In the genomic region with DNA sequence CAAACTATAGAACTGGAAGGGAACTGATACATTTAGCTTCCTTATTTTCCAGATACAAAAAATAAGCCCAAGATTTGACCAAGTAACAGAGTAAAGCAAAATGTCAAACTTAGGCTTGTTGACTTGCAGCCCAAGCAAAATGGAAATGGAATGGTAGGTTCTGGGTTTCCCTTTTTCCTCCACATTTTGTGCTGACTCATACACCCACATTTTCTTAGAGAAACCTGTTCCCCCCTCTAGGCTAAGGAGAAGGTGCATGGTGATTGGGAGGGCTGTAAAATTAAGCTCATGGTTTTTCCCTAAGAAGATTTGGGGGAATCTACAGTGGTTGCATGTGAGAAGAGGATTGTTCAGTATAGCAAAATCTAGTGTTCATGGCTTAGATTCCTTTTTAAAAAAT, we compare ENCODE assay signal across 19 cellular contexts.
DNase-seq lines count a peak whose midpoint lies in the region; ATAC-seq, FAIRE-seq and TF ChIP-seq lines count a peak whose summit lies in the region.
"Had no signal": no experiment of that assay in that cellular context is flagged by ENCODE, and none has a peak within 500 bp of the region (broad histone marks: within the 10 kb centered on the region; RNA-seq: fewer than 3 reads in every experiment).

No MANE protein-coding gene starts in this region.

- TF ChIP-seq EP300 in HepG2 (IDR thresholded peaks at IDR 0.05; ENCODE audit: low read depth in 2 of 2, low read length in 2 of 2) (no peak), HepG2 (CRISPR knock-in tag; IDR thresholded peaks at IDR 0.05; ENCODE audit: borderline replicate concordance) (no peak)

- H3K27ac ChIP-seq in HepG2 (ENCODE audit: extremely low read length, insufficient read depth, low read length) (no peak overlapping the region), right lobe of liver (no peak overlapping the region), astrocyte (ENCODE audit: low read depth, low read length) (no peak overlapping the region), epithelial cell of prostate (peak overlapping the region; percentile 76)
- H3K27ac ChIP-seq: 22Rv1, SJCRH30 had no signal

- DNase-seq in HepG2 (ENCODE audit: low spot score) (no peak), right lobe of liver (no peak), astrocyte (ENCODE audit: low read depth) (no peak), epithelial cell of prostate (ENCODE audit: low read depth, low spot score) (no peak), frontal cortex (ENCODE audit: low spot score in 2 of 2) (no peak), type B pancreatic cell (ENCODE audit: extremely low spot score, unreplicated experiment) (no peak)
- DNase-seq in activated T-helper 2 cell treated with anti-CD3 and anti-CD28 coated beads, Interferon-gamma antibody, Interleukin-2, Interleukin-4, amounts not matched to agents 10 μg/mL and 5 μg/mL and 100 μg/mL, durations not matched to agents 14 hours and 24 hours and 36 hours (ENCODE audit: low spot score) = no peak
- DNase-seq: CD4-positive, alpha-beta memory T cell; GF-D8; NCI-H1105 treated with DMSO at 0.1 percent for 48 hours; NCI-H1694; NCI-H2081 treated with DMSO at 0.1 percent for 48 hours; NCI-H446 treated with DMSO at 0.1 percent for 48 hours; NCI-H748 treated with DMSO at 0.1 percent for 48 hours; SJCRH30 had no signal

- no peak for TF ChIP-seq RAD21 in HepG2 (CRISPR knock-in tag; IDR thresholded peaks at IDR 0.05)

- H3K4me1 Mint-ChIP-seq in astrocyte (ENCODE audit: low read depth, unreplicated experiment) = no peaks in the 10 kb centered on the region
- no peaks in the 10 kb centered on the region for H3K4me1 Mint-ChIP-seq in activated T-helper 2 cell treated with anti-CD3 and anti-CD28 coated beads, Interferon-gamma antibody, Interleukin-2, Interleukin-4, amounts not matched to agents 10 μg/mL and 5 μg/mL and 100 μg/mL, durations not matched to agents 14 hours and 24 hours and 36 hours (ENCODE audit: low read depth)
- no peaks in the 10 kb centered on the region for H3K4me1 Mint-ChIP-seq in type B pancreatic cell (ENCODE audit: unreplicated experiment)
- H3K4me1 Mint-ChIP-seq: CD4-positive, alpha-beta memory T cell had no signal

- H3K27ac Mint-ChIP-seq in astrocyte (ENCODE audit: unreplicated experiment) = no peak overlapping the region
- H3K27ac Mint-ChIP-seq in activated T-helper 2 cell treated with anti-CD3 and anti-CD28 coated beads, Interferon-gamma antibody, Interleukin-2, Interleukin-4, amounts not matched to agents 10 μg/mL and 5 μg/mL and 100 μg/mL, durations not matched to agents 14 hours and 24 hours and 36 hours = no peak overlapping the region
- no peak overlapping the region for H3K27ac Mint-ChIP-seq in type B pancreatic cell
- H3K27ac Mint-ChIP-seq: CD4-positive, alpha-beta memory T cell had no signal

- POLR2A ChIA-PET in HepG2 (lab: Yijun Ruan, JAX) = no interaction called here

- H3K27me3 Mint-ChIP-seq in astrocyte (ENCODE audit: low read depth, unreplicated experiment) (no peaks in the 10 kb centered on the region), type B pancreatic cell (no peaks in the 10 kb centered on the region)
- peaks cover 5% of the 10 kb centered on the region for H3K27me3 Mint-ChIP-seq in activated T-helper 2 cell treated with anti-CD3 and anti-CD28 coated beads, Interferon-gamma antibody, Interleukin-2, Interleukin-4, amounts not matched to agents 10 μg/mL and 5 μg/mL and 100 μg/mL, durations not matched to agents 14 hours and 24 hours and 36 hours (ENCODE audit: low read depth)

- TF ChIP-seq CTCF in HepG2 (CRISPR knock-in tag; IDR thresholded peaks at IDR 0.05) = no peak
- no peak for TF ChIP-seq CTCF in right lobe of liver (IDR thresholded peaks at IDR 0.05)
- no peak for TF ChIP-seq CTCF in astrocyte (IDR thresholded peaks at IDR 0.05; ENCODE audit: insufficient read depth, low read depth, low read length)
- TF ChIP-seq CTCF in type B pancreatic cell (conservative IDR thresholded peaks at IDR 0.05) = no peak

- H3K4me2 ChIP-seq in HepG2 (ENCODE audit: low read depth, low read length) (no peak overlapping the region), astrocyte (ENCODE audit: low read length) (no peak overlapping the region)

- H3K9me3 Mint-ChIP-seq in astrocyte (ENCODE audit: unreplicated experiment) = no peaks in the 10 kb centered on the region
- no peaks in the 10 kb centered on the region for H3K9me3 Mint-ChIP-seq in activated T-helper 2 cell treated with anti-CD3 and anti-CD28 coated beads, Interferon-gamma antibody, Interleukin-2, Interleukin-4, amounts not matched to agents 10 μg/mL and 5 μg/mL and 100 μg/mL, durations not matched to agents 14 hours and 24 hours and 36 hours
- H3K9me3 Mint-ChIP-seq in type B pancreatic cell = peaks cover 9% of the 10 kb centered on the region

- H3K4me3 Mint-ChIP-seq in astrocyte (ENCODE audit: unreplicated experiment) = no peak overlapping the region
- no peak overlapping the region for H3K4me3 Mint-ChIP-seq in activated T-helper 2 cell treated with anti-CD3 and anti-CD28 coated beads, Interferon-gamma antibody, Interleukin-2, Interleukin-4, amounts not matched to agents 10 μg/mL and 5 μg/mL and 100 μg/mL, durations not matched to agents 14 hours and 24 hours and 36 hours (ENCODE audit: low read depth)
- no peak overlapping the region for H3K4me3 Mint-ChIP-seq in type B pancreatic cell
- H3K4me3 Mint-ChIP-seq: CD4-positive, alpha-beta memory T cell had no signal

- H3K9ac ChIP-seq in HepG2 (ENCODE audit: insufficient read depth, low read depth, low read length) (no peak overlapping the region), astrocyte (ENCODE audit: low read length) (no peak overlapping the region)

- no peak overlapping the region for H3K4me3 ChIP-seq in HepG2 (replicated peaks in 1 of 3; ENCODE audit: insufficient read depth in 1 of 3, low read depth in 2 of 3, low read length in 3 of 3)
- H3K4me3 ChIP-seq in right lobe of liver = no peak overlapping the region
- H3K4me3 ChIP-seq in astrocyte (ENCODE audit: insufficient read depth, low read depth, low read length) = no peak overlapping the region
- H3K4me3 ChIP-seq: GM12878, HAP-1, SJCRH30 had no signal

- no peak for ATAC-seq in HepG2
- no peak for ATAC-seq in right lobe of liver
- ATAC-seq in HG03439 (IDR thresholded peaks at IDR 0.05; ENCODE audit: unreplicated experiment) = no peak
- ATAC-seq: GM12878 had no signal

- no peak for FAIRE-seq in HepG2 (lab: Jason Lieb, UNC)
- FAIRE-seq in astrocyte (lab: Jason Lieb, UNC) = peak; percentile 60
- no peak for FAIRE-seq in frontal cortex (lab: Jason Lieb, UNC)
- FAIRE-seq: GM12878 had no signal

- H3K9me3 ChIP-seq in HepG2 (ENCODE audit: low read length) = no peaks in the 10 kb centered on the region
- H3K9me3 ChIP-seq in right lobe of liver = no peaks in the 10 kb centered on the region
- no peaks in the 10 kb centered on the region for H3K9me3 ChIP-seq in astrocyte (ENCODE audit: insufficient read depth, low read depth, low read length)
- H3K9me3 ChIP-seq: HAP-1, SJCRH30 had no signal

- no peaks in the 10 kb centered on the region for H3K27me3 ChIP-seq in HepG2 (ENCODE audit: control insufficient read depth in 1 of 2, insufficient read depth in 2 of 2, low read length in 2 of 2)
- no peaks in the 10 kb centered on the region for H3K27me3 ChIP-seq in right lobe of liver
- no peaks in the 10 kb centered on the region for H3K27me3 ChIP-seq in astrocyte (ENCODE audit: insufficient read depth, low read length)
- H3K27me3 ChIP-seq: SJCRH30 had no signal

- H2AFZ ChIP-seq in HepG2 (ENCODE audit: low read length) = no peak overlapping the region
- H2AFZ ChIP-seq in astrocyte (ENCODE audit: low read depth, low read length) = no peak overlapping the region

- H3K36me3 Mint-ChIP-seq in astrocyte (ENCODE audit: low read depth, unreplicated experiment) = no peaks in the 10 kb centered on the region
- no peaks in the 10 kb centered on the region for H3K36me3 Mint-ChIP-seq in activated T-helper 2 cell treated with anti-CD3 and anti-CD28 coated beads, Interferon-gamma antibody, Interleukin-2, Interleukin-4, amounts not matched to agents 10 μg/mL and 5 μg/mL and 100 μg/mL, durations not matched to agents 14 hours and 24 hours and 36 hours (ENCODE audit: low read depth)
- no peaks in the 10 kb centered on the region for H3K36me3 Mint-ChIP-seq in type B pancreatic cell
- H3K36me3 Mint-ChIP-seq: CD4-positive, alpha-beta memory T cell had no signal

- TF ChIP-seq POLR2A in HepG2 (IDR thresholded peaks at IDR 0.05; ENCODE audit: insufficient read depth in 1 of 2, low read depth in 2 of 2, low read length in 2 of 2) (no peak), right lobe of liver (IDR thresholded peaks at IDR 0.05) (no peak)

- in situ Hi-C loops in HepG2 (cut with HindIII; ENCODE audit: extremely low pct_ligation_motif_present, low pct_unique_long_range_greater_than_20kb) = no loop called here

- H3K36me3 ChIP-seq in HepG2 (replicated peaks in 1 of 2; ENCODE audit: control insufficient read depth in 1 of 2, insufficient read depth in 2 of 2, low read length in 2 of 2) (no peaks in the 10 kb centered on the region), right lobe of liver (no peaks in the 10 kb centered on the region), astrocyte (ENCODE audit: insufficient read depth, low read length) (no peaks in the 10 kb centered on the region)
- H3K36me3 ChIP-seq: HAP-1, SJCRH30 had no signal

- H3K79me2 ChIP-seq in HepG2 (ENCODE audit: insufficient read depth, low read length) (no peaks in the 10 kb centered on the region), astrocyte (ENCODE audit: insufficient read depth, low read length) (no peaks in the 10 kb centered on the region)

- no TSS peak for BruUV-seq in HepG2 (replicated peaks; lab: Mats Ljungman, UMichigan)

- H4K20me1 ChIP-seq in HepG2 (ENCODE audit: insufficient read depth, low read length) = no peaks in the 10 kb centered on the region
- H4K20me1 ChIP-seq in astrocyte (ENCODE audit: insufficient read depth, low read length) = no peaks in the 10 kb centered on the region

- intact Hi-C loops in HepG2 (cut with micrococcal nuclease; ENCODE audit: unreplicated experiment) = no loop called here
- intact Hi-C loops in right lobe of liver (cut with DNase I) = no loop called here
- intact Hi-C loops in activated T-helper 2 cell treated with anti-CD3 and anti-CD28 coated beads, Interferon-gamma antibody, Interleukin-2, Interleukin-4, amounts not matched to agents 10 μg/mL and 5 μg/mL and 100 μg/mL, durations not matched to agents 14 hours and 24 hours and 36 hours (cut with micrococcal nuclease) = no loop called here

- H3K4me1 ChIP-seq in HepG2 (ENCODE audit: insufficient read depth, low read length) = no peaks in the 10 kb centered on the region
- no peaks in the 10 kb centered on the region for H3K4me1 ChIP-seq in right lobe of liver
- no peaks in the 10 kb centered on the region for H3K4me1 ChIP-seq in astrocyte (ENCODE audit: insufficient read depth, low read length)
- H3K4me1 ChIP-seq: HAP-1, SJCRH30 had no signal

- CTCF ChIA-PET in HepG2 (lab: Yijun Ruan, JAX; ENCODE audit: low intra/inter-chr PET ratio, low total read pairs) = no interaction called here

TF ChIP-seq in HepG2, 621 proteins besides CTCF, POLR2A, EP300 and RAD21:
- TF ChIP-seq STAG1 (CRISPR knock-in tag; IDR thresholded peaks at IDR 0.05) = no peak
- peak in 1 of 2 experiments; percentile 30; a peak in 2 of 4 replicates for TF ChIP-seq MAFK (conservative IDR thresholded peaks at IDR 0.05 in 1 of 2, IDR thresholded peaks at IDR 0.05 in 1 of 2; ENCODE audit: low read length in 2 of 2)
- peak; percentile 34; the same call in 1 of the 2 replicates for TF ChIP-seq NFE2L2 (IDR thresholded peaks at IDR 0.05; ENCODE audit: low read length)
